ENCODE assay signal across 25 cellular contexts in genomic region chr4:23392860-23393458, GRCh38.
"Had no signal": no experiment of that assay in that cellular context is flagged by ENCODE, and none has a peak within 500 bp of the region (broad histone marks: within the 10 kb centered on the region; RNA-seq: fewer than 3 reads in every experiment).

No MANE protein-coding gene starts in this region.

- H3K36me3 ChIP-seq: adrenal gland, Peyer's patch had no signal

- H3K4me3 ChIP-seq: adrenal gland, body of pancreas, Peyer's patch had no signal

- H3K9me3 ChIP-seq: adrenal gland, body of pancreas, Peyer's patch had no signal

- ATAC-seq: activated CD8-positive, alpha-beta T cell treated with anti-CD3 and anti-CD28 coated beads, Interleukin-2, amount 10 ng/mL, durations not matched to agents 7 days and 5 days; body of pancreas; WTC11 had no signal

- DNase-seq: activated CD4-positive, alpha-beta T cell treated with anti-CD3 and anti-CD28 coated beads for 48 hours; activated CD4-positive, alpha-beta T cell treated with anti-CD3 and anti-CD28 coated beads, Interleukin-2, amount 50 U/mL, for 4 hours; activated CD4-positive, CD25-positive, alpha-beta regulatory T cell treated with anti-CD3 and anti-CD28 coated beads, Interleukin-2, amount 50 U/mL, for 72 hours; activated CD8-positive, alpha-beta memory T cell treated with anti-CD3 and anti-CD28 coated beads, Interleukin-2, amount 50 U/mL, for 48 hours; activated CD8-positive, alpha-beta T cell treated with anti-CD3 and anti-CD28 coated beads, Interleukin-2, amount 10 ng/mL, durations not matched to agents 7 days and 5 days; activated naive CD4-positive, alpha-beta T cell treated with anti-CD3 and anti-CD28 coated beads, Interleukin-2, amount 50 U/mL, for 16 hours; activated naive CD8-positive, alpha-beta T cell treated with anti-CD3 and anti-CD28 coated beads, Interleukin-2, amount 10 ng/mL, durations not matched to agents 7 days and 5 days; activated T-cell treated with anti-CD3 and anti-CD28 coated beads, Interleukin-2, amount 50 U/mL, for 1 hour; adrenal gland; anterior cingulate cortex; body of pancreas; NCI-H1092; NCI-H1417; NCI-H1930; NCI-H2171; NCI-H2227 treated with DMSO at 0.1 percent for 48 hours; NCI-H446 treated with DMSO at 0.1 percent for 48 hours; NCI-H524 treated with DMSO at 0.1 percent for 48 hours; NCI-H774; OCI-M1; Peyer's patch; SHP77 treated with DMSO at 0.1 percent for 48 hours had no signal

- H3K4me1 ChIP-seq: adrenal gland, body of pancreas, Peyer's patch had no signal

- H3K27ac ChIP-seq: adrenal gland, body of pancreas, KMS-11, Peyer's patch, RWPE1 had no signal

- H3K27me3 ChIP-seq: adrenal gland, body of pancreas, Peyer's patch had no signal
